In the genomic region with DNA sequence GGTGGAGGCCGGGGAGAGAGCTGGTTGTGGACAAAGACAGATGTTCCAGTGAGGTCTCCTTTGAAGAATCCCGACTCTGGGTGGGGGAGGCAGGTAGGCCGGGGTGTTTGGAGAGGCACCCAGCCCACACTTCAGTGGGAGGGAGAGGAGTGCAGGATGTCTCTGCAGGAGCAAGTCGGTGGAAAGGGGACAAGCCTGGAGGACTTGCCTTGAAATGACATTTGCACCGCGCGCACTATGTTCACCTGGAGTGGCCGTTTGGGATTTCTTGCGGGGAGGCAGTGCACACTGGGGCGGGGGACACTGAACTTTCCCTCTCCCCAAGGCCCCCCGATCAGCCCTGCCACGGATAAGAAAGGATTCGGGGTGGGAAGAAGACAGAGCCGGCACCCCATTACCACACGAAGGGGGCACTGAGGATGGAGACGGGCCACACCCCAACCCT, we compare ENCODE assay signal across 8 cellular contexts. TPM values are rescaled to one million over a fixed set of nuclear protein-coding genes. Genes with fewer than 3 reads are reported as not detected.
DNase-seq lines count a peak whose midpoint lies in the region; ATAC-seq and TF ChIP-seq lines count a peak whose summit lies in the region.

No MANE protein-coding gene starts in this region.

- no peaks in the 10 kb centered on the region for H3K36me3 Mint-ChIP-seq in chondrocyte (ENCODE audit: low read depth)

- no peak for TF ChIP-seq CTCF in chondrocyte (IDR thresholded peaks at IDR 0.05)

- no peaks in the 10 kb centered on the region for H3K27me3 Mint-ChIP-seq in chondrocyte (ENCODE audit: low read depth)

- intact Hi-C loops in Right ventricle myocardium inferior (cut with DNase I), result loop anchor here (5.0 kb wide), 4 partner anchors 43 to 168 kb away; partner anchors contain the start of genes ARL6IP4, MPHOSPH9 and MTRFR
- intact Hi-C loops in cardiac septum (cut with DNase I), result loop anchor here (2.0 to 5.0 kb wide), 4 partner anchors 73 to 168 kb away; partner anchors contain the start of genes ARL6IP4, MPHOSPH9 and MTRFR

- H3K4me3 Mint-ChIP-seq in chondrocyte (ENCODE audit: unreplicated experiment), result peak overlapping the region; percentile 69

- H3K9me3 Mint-ChIP-seq in chondrocyte (ENCODE audit: low read depth), result no peaks in the 10 kb centered on the region

- ATAC-seq in Right ventricle myocardium inferior, result peak; percentile 6

- peaks cover 14% of the 10 kb centered on the region for H3K4me1 Mint-ChIP-seq in chondrocyte (ENCODE audit: low read depth)

- H3K27ac Mint-ChIP-seq in chondrocyte (ENCODE audit: unreplicated experiment), result peak overlapping the region; percentile 57

- DNase-seq in Right ventricle myocardium inferior (ENCODE audit: missing footprints), result no peak
- no peak for DNase-seq in cardiac septum (ENCODE audit: low spot score)
- DNase-seq in chondrocyte (ENCODE audit: low spot score), result no peak
- DNase-seq in mesenteric fat pad (ENCODE audit: low spot score), result peak; percentile 73
- DNase-seq in NCI-H1694 (lab: John Stamatoyannopoulos, UW), result no peak
- DNase-seq in NCI-H2081 treated with DMSO at 0.1 percent for 48 hours (lab: John Stamatoyannopoulos, UW), result no peak
- no peak for DNase-seq in activated CD4-positive, CD25-positive, alpha-beta regulatory T cell treated with anti-CD3 and anti-CD28 coated beads, Interleukin-2, amount 50 U/mL, for 72 hours
- DNase-seq in central memory CD4-positive, alpha-beta T cell, result no peak

RNA-seq across cellular contexts. Expression of gene PITPNM2, which starts 1.0 kb away (rescaled TPM):
- total RNA-seq in Right ventricle myocardium inferior, result 19.6 TPM
- 22.2 TPM for total RNA-seq in cardiac septum
- 6.1 to 11.6 TPM (median 11.5 TPM) in 3 replicates for total RNA-seq in chondrocyte
- total RNA-seq in mesenteric fat pad, result 23.1 TPM
